Comparison of ENCODE assay signal across 8 cellular contexts in the genomic region with DNA sequence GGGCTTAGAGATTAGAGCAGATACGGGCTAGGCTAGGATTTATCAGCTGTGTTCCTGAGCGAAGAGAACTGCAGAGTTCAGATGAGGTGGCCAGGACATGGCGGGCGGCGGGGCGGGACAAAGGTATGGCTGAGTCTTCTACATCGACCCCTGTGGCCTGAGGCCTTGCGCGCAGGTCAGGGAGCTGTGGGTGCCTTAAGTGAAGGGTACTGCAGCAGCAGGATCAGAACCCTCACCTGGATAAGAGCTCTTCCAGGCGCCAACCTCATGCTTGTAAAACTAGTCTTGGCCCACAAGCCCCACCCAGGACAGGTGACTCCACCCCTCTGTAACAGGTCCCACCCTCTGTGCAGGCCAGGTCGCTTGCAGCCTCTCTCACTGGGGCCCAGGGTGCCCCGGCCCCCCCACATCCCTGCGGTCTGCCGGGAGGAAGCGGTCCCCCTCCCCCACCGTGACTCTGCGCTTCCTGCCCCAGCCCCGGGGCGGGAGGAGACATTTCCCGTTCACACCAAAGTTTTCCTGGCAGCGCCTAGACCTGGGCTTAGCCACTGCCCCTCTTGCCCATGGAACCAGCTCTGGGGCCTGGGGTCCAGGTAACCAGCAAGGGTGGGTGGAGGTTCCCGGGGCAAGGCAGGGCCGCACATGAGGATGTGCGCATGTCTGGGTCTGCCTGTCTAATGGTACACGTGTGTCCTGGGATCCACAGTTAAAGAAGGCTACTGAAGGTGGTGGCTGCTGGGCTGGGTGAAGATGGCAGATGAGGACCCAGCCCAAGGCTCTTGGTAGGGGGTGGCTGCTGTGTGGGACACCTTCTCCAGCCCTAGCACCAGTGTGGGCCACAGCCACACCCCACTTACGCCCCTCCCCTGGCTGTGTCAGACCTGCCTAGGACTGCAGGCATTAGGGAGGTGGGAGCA. TPM values are rescaled to one million over a fixed set of nuclear protein-coding genes. Genes with fewer than 3 reads are reported as not detected.
DNase-seq lines count a peak whose midpoint lies in the region; ATAC-seq lines count a peak whose summit lies in the region.

No MANE protein-coding gene starts in this region.

- H3K27me3 Mint-ChIP-seq in T-cell, result no peaks in the 10 kb centered on the region
- no peaks in the 10 kb centered on the region for H3K27me3 Mint-ChIP-seq in activated naive CD8-positive, alpha-beta T cell treated with anti-CD3 and anti-CD28 coated beads for 36 hours

- CTCF ChIA-PET in T-cell (lab: Charles Lee), result no interaction called here

- DNase-seq in T-cell (peak; percentile 82 to 94 (median 88)), medulla oblongata (ENCODE audit: extremely low spot score) (peak; percentile 30), A172 (ENCODE audit: low spot score) (no peak), Ammon's horn (ENCODE audit: low spot score) (no peak)
- peak; percentile 85 for DNase-seq in activated naive CD8-positive, alpha-beta T cell treated with anti-CD3 and anti-CD28 coated beads for 36 hours
- DNase-seq in stimulated activated naive CD4-positive, alpha-beta T cell treated with Interleukin-2 at 50 U/mL for 16 hours (lab: John Stamatoyannopoulos, UW), result peak; percentile 82

- POLR2A ChIA-PET in T-cell (lab: Charles Lee), result no interaction called here

- peaks cover 19% of the 10 kb centered on the region for H3K36me3 Mint-ChIP-seq in T-cell
- H3K36me3 Mint-ChIP-seq in activated naive CD8-positive, alpha-beta T cell treated with anti-CD3 and anti-CD28 coated beads for 36 hours, result peaks cover 22% of the 10 kb centered on the region

- H3K9me3 Mint-ChIP-seq in T-cell, result no peaks in the 10 kb centered on the region
- H3K9me3 Mint-ChIP-seq in activated naive CD8-positive, alpha-beta T cell treated with anti-CD3 and anti-CD28 coated beads for 36 hours, result no peaks in the 10 kb centered on the region

- H3K4me3 Mint-ChIP-seq in T-cell, result peak overlapping the region; percentile 66 to 73 (median 67)
- peak overlapping the region; percentile 73 for H3K4me3 Mint-ChIP-seq in activated naive CD8-positive, alpha-beta T cell treated with anti-CD3 and anti-CD28 coated beads for 36 hours

- peaks cover 70 to 82% (median 72%) of the 10 kb centered on the region in 3 donors for H3K4me1 Mint-ChIP-seq in T-cell
- peaks cover 42% of the 10 kb centered on the region for H3K4me1 Mint-ChIP-seq in activated naive CD8-positive, alpha-beta T cell treated with anti-CD3 and anti-CD28 coated beads for 36 hours

- peak overlapping the region; percentile 91 to 95 for H3K27ac Mint-ChIP-seq in T-cell
- H3K27ac Mint-ChIP-seq in activated naive CD8-positive, alpha-beta T cell treated with anti-CD3 and anti-CD28 coated beads for 36 hours, result peak overlapping the region; percentile 89

- ATAC-seq in GM19035 (IDR thresholded peaks at IDR 0.05; ENCODE audit: unreplicated experiment) (peak; percentile 81), HG03175 (IDR thresholded peaks at IDR 0.05; ENCODE audit: unreplicated experiment) (peak; percentile 83), T-cell (replicated peaks in 1 of 4) (peak; percentile 97 to 98 (median 98))

RNA-seq across cellular contexts. Expression of gene NBEAL2, which starts 8.3 kb away (rescaled TPM):
- 100 to 1,000 TPM; 141 to 206 (median 182) TPM for total RNA-seq in T-cell
- 10 to 100 TPM; 63.1 to 67.4 TPM for total RNA-seq in activated naive CD8-positive, alpha-beta T cell treated with anti-CD3 and anti-CD28 coated beads for 36 hours
- total RNA-seq in A172 (2014; rRNA removed; shearing (Covaris generic)), result 10.9 and 13.9 TPM in 2 replicates

RNA-seq across cellular contexts. Expression of gene CCDC12, which starts 11.2 kb away (rescaled TPM):
- total RNA-seq in T-cell, result 10 to 100 TPM; 66.5 to 78.4 (median 72.8) TPM
- total RNA-seq in activated naive CD8-positive, alpha-beta T cell treated with anti-CD3 and anti-CD28 coated beads for 36 hours, result 10 to 100 TPM; 48.8 to 55.4 TPM
- 21.1 and 32.5 TPM in 2 replicates for total RNA-seq in A172 (2014; rRNA removed; shearing (Covaris generic))

Comparison
In these comparisons a context has a peak if more than half of its experiments do, and no peak if none do; other contexts are left out.
1. DNase-seq: peak in T-cell (34 of 34), activated naive CD8-positive, alpha-beta T cell treated with anti-CD3 and anti-CD28 coated beads for 36 hours (single experiment), medulla oblongata (single experiment) and stimulated activated naive CD4-positive, alpha-beta T cell treated with Interleukin-2 at 50 U/mL for 16 hours (single experiment); none in A172 (single experiment) and Ammon's horn (single experiment).
2. Peak in every context shown above with its lines, with median percentiles within 50 percentile points of each other: ATAC-seq.